ENCODE assay signal across 14 cellular contexts in genomic region chr7:52507546-52507945, GRCh38.
"Had no signal": no experiment of that assay in that cellular context is flagged by ENCODE, and none has a peak within 500 bp of the region (broad histone marks: within the 10 kb centered on the region; RNA-seq: fewer than 3 reads in every experiment).

No MANE protein-coding gene starts in this region.

- H3K27ac Mint-ChIP-seq: activated naive CD4-positive, alpha-beta T cell treated with anti-CD3 and anti-CD28 coated beads for 36 hours; activated naive CD8-positive, alpha-beta T cell treated with anti-CD3 and anti-CD28 coated beads, Interleukin-2, amount 50 U/mL, for 24 hours; activated T-helper 17 cell treated with anti-CD3 and anti-CD28 coated beads, Interleukin-2, amount 50 U/mL, for 72 hours; natural killer cell had no signal

- H3K36me3 ChIP-seq: esophagus squamous epithelium, neutrophil, tibial artery, uterus had no signal

- H3K4me3 ChIP-seq: esophagus squamous epithelium, tibial artery, uterus had no signal

- DNase-seq: activated naive CD4-positive, alpha-beta T cell treated with anti-CD3 and anti-CD28 coated beads for 36 hours; activated naive CD8-positive, alpha-beta T cell treated with anti-CD3 and anti-CD28 coated beads, Interleukin-2, amount 50 U/mL, for 24 hours; aorta; effector CD8-positive, alpha-beta T cell; esophagus squamous epithelium; mesenchymal stem cell; natural killer cell; retina; stimulated activated CD4-positive, alpha-beta T cell treated with anti-CD3 and anti-CD28 coated beads, Interleukin-12 subunit alpha, Interleukin-12 subunit beta, amount 100 ng/mL, for 4 hours; stimulated activated CD4-positive, alpha-beta T cell treated with anti-CD3 and anti-CD28 coated beads, Interleukin-2, amount 100 ng/mL, for 24 hours; tibial artery; uterus had no signal

- H3K36me3 Mint-ChIP-seq: natural killer cell had no signal

- ATAC-seq: activated naive CD8-positive, alpha-beta T cell treated with anti-CD3 and anti-CD28 coated beads, Interleukin-2, amount 50 U/mL, for 24 hours; activated T-helper 17 cell treated with anti-CD3 and anti-CD28 coated beads, Interleukin-2, amount 50 U/mL, for 72 hours; natural killer cell had no signal

- H3K27me3 Mint-ChIP-seq: activated naive CD8-positive, alpha-beta T cell treated with anti-CD3 and anti-CD28 coated beads, Interleukin-2, amount 50 U/mL, for 24 hours; activated T-helper 17 cell treated with anti-CD3 and anti-CD28 coated beads, Interleukin-2, amount 50 U/mL, for 72 hours had no signal

- H3K27me3 ChIP-seq: esophagus squamous epithelium, neutrophil, tibial artery, uterus had no signal

- H3K27ac ChIP-seq: esophagus squamous epithelium, neutrophil, tibial artery, uterus had no signal

- H3K4me1 ChIP-seq: esophagus squamous epithelium, tibial artery, uterus had no signal

- H3K4me3 Mint-ChIP-seq: activated naive CD4-positive, alpha-beta T cell treated with anti-CD3 and anti-CD28 coated beads for 36 hours; activated naive CD8-positive, alpha-beta T cell treated with anti-CD3 and anti-CD28 coated beads, Interleukin-2, amount 50 U/mL, for 24 hours; activated T-helper 17 cell treated with anti-CD3 and anti-CD28 coated beads, Interleukin-2, amount 50 U/mL, for 72 hours; natural killer cell had no signal

- H3K4me1 Mint-ChIP-seq: activated naive CD8-positive, alpha-beta T cell treated with anti-CD3 and anti-CD28 coated beads, Interleukin-2, amount 50 U/mL, for 24 hours; activated T-helper 17 cell treated with anti-CD3 and anti-CD28 coated beads, Interleukin-2, amount 50 U/mL, for 72 hours; natural killer cell had no signal

- H3K9me3 ChIP-seq: esophagus squamous epithelium, neutrophil, tibial artery, uterus had no signal
